In genomic region chr11:64632237-64632636, GRCh38 we compare ENCODE assay signal across 33 cellular contexts. TPM values are rescaled to one million over a fixed set of nuclear protein-coding genes. Genes with fewer than 3 reads are reported as not detected.
"Had no signal": no experiment of that assay in that cellular context is flagged by ENCODE, and none has a peak within 500 bp of the region (broad histone marks: within the 10 kb centered on the region; RNA-seq: fewer than 3 reads in every experiment).

No MANE protein-coding gene starts in this region.

- H3K36me3 Mint-ChIP-seq: mesothelial cell of epicardium; naive B cell; stimulated activated naive B cell treated with anti-CD40 and anti-IgM and Interleukin-4, amounts not matched to agents 10 μg/mL and 1 μg/mL and 100 μg/mL, for 72 hours had no signal

- H3K4me3 Mint-ChIP-seq: mesothelial cell of epicardium; naive B cell; nephron; neural crest cell; stimulated activated naive B cell treated with anti-CD40 and anti-IgM and Interleukin-4, amounts not matched to agents 10 μg/mL and 1 μg/mL and 100 μg/mL, for 72 hours had no signal

- H3K27ac ChIP-seq: left ventricle myocardium inferior, parathyroid adenoma, psoas muscle, right atrium auricular region, right lobe of liver, stomach, testis, thyroid gland, transverse colon, upper lobe of left lung, vagina had no signal

- DNase-seq: islet precursor cell; left ventricle myocardium inferior; mesendoderm; naive B cell; psoas muscle; right lobe of liver; stimulated activated CD4-positive, alpha-beta T cell treated with anti-CD3 and anti-CD28 coated beads, Interleukin-1b, Interleukin-23, amount 100 ng/mL, for 48 hours; stimulated activated CD4-positive, alpha-beta T cell treated with anti-CD3 and anti-CD28 coated beads, Interleukin-2, amount 100 ng/mL, for 48 hours; stimulated activated CD4-positive, alpha-beta T cell treated with anti-CD3 and anti-CD28 coated beads, Interleukin-4, amount 100 ng/mL, for 4 hours; stimulated activated CD8-positive, alpha-beta memory T cell treated with anti-CD3 and anti-CD28 coated beads, Interleukin-4, amount 100 ng/mL, for 48 hours; stimulated activated naive B cell treated with anti-CD40 and anti-IgM and Interleukin-4, amounts not matched to agents 10 μg/mL and 1 μg/mL and 100 μg/mL, for 72 hours; stimulated activated naive CD8-positive, alpha-beta T cell treated with anti-CD3 and anti-CD28 coated beads, Interleukin-15, Interleukin-2, amounts not matched to agents 100 U/mL and 50 U/mL, for 24 hours; stomach; testis; thyroid gland; transverse colon; upper lobe of left lung had no signal

- ATAC-seq: psoas muscle; right lobe of liver; stimulated activated naive CD8-positive, alpha-beta T cell treated with anti-CD3 and anti-CD28 coated beads, Interleukin-15, Interleukin-2, amounts not matched to agents 100 U/mL and 50 U/mL, for 24 hours had no signal

- H3K27ac Mint-ChIP-seq: mesothelial cell of epicardium; nephron; stimulated activated naive B cell treated with anti-CD40 and anti-IgM and Interleukin-4, amounts not matched to agents 10 μg/mL and 1 μg/mL and 100 μg/mL, for 72 hours had no signal

- H3K9me3 Mint-ChIP-seq: mesothelial cell of epicardium; naive B cell; nephron; neural crest cell; stimulated activated naive B cell treated with anti-CD40 and anti-IgM and Interleukin-4, amounts not matched to agents 10 μg/mL and 1 μg/mL and 100 μg/mL, for 72 hours had no signal

RNA-seq across cellular contexts. Expression of gene SLC22A12, which starts 41.2 kb away (rescaled TPM):
- total RNA-seq: kidney epithelial cell, left ventricle myocardium inferior, lower leg skin, lung, mesothelial cell of epicardium, mononuclear cell, neural crest cell, osteocyte, posterior vena cava, psoas muscle, renal cortical epithelial cell, right atrium auricular region, skeletal muscle tissue, smooth muscle cell, stomach, testis, thyroid gland, transverse colon, upper lobe of left lung, urinary bladder, vagina had no signal
